In genomic region chr17:76515291-76515949, GRCh38 we compare ENCODE assay signal across 8 cellular contexts. TPM values are rescaled to one million over a fixed set of nuclear protein-coding genes. Genes with fewer than 3 reads are reported as not detected.
DNase-seq lines count a peak whose midpoint lies in the region; ATAC-seq and TF ChIP-seq lines count a peak whose summit lies in the region.

No MANE protein-coding gene starts in this region.

- no peaks in the 10 kb centered on the region for H3K79me2 ChIP-seq in osteoblast (ENCODE audit: insufficient read depth, low read length)

- peak overlapping the region; percentile 81 for H3K4me2 ChIP-seq in osteoblast (ENCODE audit: insufficient read depth, low read length)

- no peaks in the 10 kb centered on the region for H3K36me3 ChIP-seq in effector memory CD4-positive, alpha-beta T cell (ENCODE audit: control insufficient read depth, insufficient read depth, low read length)
- H3K36me3 ChIP-seq in osteoblast (ENCODE audit: insufficient read depth, low read length) (no peaks in the 10 kb centered on the region), thymus (ENCODE audit: control insufficient read depth, insufficient read depth) (no peaks in the 10 kb centered on the region), BE2C (no peaks in the 10 kb centered on the region)

- H2AFZ ChIP-seq in osteoblast (ENCODE audit: low read length): peak overlapping the region; percentile 56

- no peaks in the 10 kb centered on the region for H4K20me1 ChIP-seq in osteoblast (ENCODE audit: insufficient read depth, low read length)

- WGBS in thymus: 12% methylated on average over 21 of the region's 21 CpGs

- H3K27ac ChIP-seq in effector memory CD4-positive, alpha-beta T cell (ENCODE audit: insufficient read depth, low read length, poor library complexity, severe bottlenecking): peak overlapping the region; percentile 90
- H3K27ac ChIP-seq in osteoblast (ENCODE audit: low read depth, low read length) (peak overlapping the region; percentile 88), thymus (ENCODE audit: low read depth) (peak overlapping the region; percentile 73)

- peaks cover 40% of the 10 kb centered on the region for H3K4me1 ChIP-seq in effector memory CD4-positive, alpha-beta T cell (ENCODE audit: control insufficient read depth, insufficient read depth, low read length, poor library complexity, severe bottlenecking)
- peaks cover 13% of the 10 kb centered on the region for H3K4me1 ChIP-seq in osteoblast (ENCODE audit: insufficient read depth, low read length)
- peaks cover 4% of the 10 kb centered on the region for H3K4me1 ChIP-seq in thymus (ENCODE audit: control insufficient read depth, insufficient read depth, low read length)
- H3K4me1 ChIP-seq in BE2C: no peaks in the 10 kb centered on the region

- ATAC-seq in HG03354 (IDR thresholded peaks at IDR 0.05; ENCODE audit: poor library complexity, severe bottlenecking, unreplicated experiment) (peak; percentile 71), GM18858 (IDR thresholded peaks at IDR 0.05; ENCODE audit: unreplicated experiment) (no peak)

- no peaks in the 10 kb centered on the region for H3K9me3 ChIP-seq in effector memory CD4-positive, alpha-beta T cell (ENCODE audit: control insufficient read depth, low read length)
- H3K9me3 ChIP-seq in osteoblast (ENCODE audit: low read depth, low read length) (no peaks in the 10 kb centered on the region), thymus (ENCODE audit: control insufficient read depth) (no peaks in the 10 kb centered on the region), BE2C (no peaks in the 10 kb centered on the region)

- H3K27me3 ChIP-seq in effector memory CD4-positive, alpha-beta T cell (replicated peaks; ENCODE audit: control insufficient read depth, insufficient read depth, low read length, poor library complexity, severe bottlenecking): no peaks in the 10 kb centered on the region
- no peaks in the 10 kb centered on the region for H3K27me3 ChIP-seq in osteoblast (ENCODE audit: insufficient read depth, low read length)
- no peaks in the 10 kb centered on the region for H3K27me3 ChIP-seq in thymus (ENCODE audit: control insufficient read depth, insufficient read depth)
- H3K27me3 ChIP-seq in BE2C: no peaks in the 10 kb centered on the region

- H3K4me3 ChIP-seq in effector memory CD4-positive, alpha-beta T cell (ENCODE audit: insufficient read depth, low read depth, low read length, poor library complexity, severe bottlenecking): no peak overlapping the region
- H3K4me3 ChIP-seq in osteoblast (ENCODE audit: insufficient read depth, low read length): peak overlapping the region; percentile 56
- H3K4me3 ChIP-seq in thymus (ENCODE audit: low read length): no peak overlapping the region
- H3K4me3 ChIP-seq in BE2C (ENCODE audit: low read depth, low read length): no peak overlapping the region

- DNase-seq in GDM1 (lab: John Stamatoyannopoulos, UW): peak; percentile 70
- peak; percentile 83 to 87 for DNase-seq in activated CD4-positive, alpha-beta T cell treated with anti-CD3 and anti-CD28 coated beads, Interleukin-2, amount 50 U/mL, for 48 hours
- DNase-seq in effector memory CD4-positive, alpha-beta T cell: peak; percentile 79 to 86 (median 82)
- DNase-seq in osteoblast (ENCODE audit: insufficient read length, low spot score, missing footprints): peak; percentile 98
- no peak for DNase-seq in BE2C

- TF ChIP-seq CTCF in osteoblast (IDR thresholded peaks at IDR 0.05; ENCODE audit: extremely low read depth, low read depth, low read length) (no peak), BE2C (IDR thresholded peaks at IDR 0.05; ENCODE audit: low read depth, low read length) (no peak)

RNA-seq across cellular contexts. Expression of gene RHBDF2, which starts 14.2 kb away (rescaled TPM):
- total RNA-seq in osteoblast: 7.1 and 8.3 TPM in 2 replicates
- polyA plus RNA-seq in thymus: 20.6 TPM
- polyA plus RNA-seq in BE2C (2012; ENCODE audit: insufficient read depth, insufficient read length, low read depth): 4.0 TPM

RNA-seq across cellular contexts. Expression of gene CYGB, which starts 22.1 kb away (rescaled TPM):
- total RNA-seq in osteoblast: 39.1 and 74.0 TPM in 2 replicates
- 12.1 TPM for polyA plus RNA-seq in thymus
- polyA plus RNA-seq in BE2C (2012; ENCODE audit: insufficient read depth, insufficient read length, low read depth): 160 TPM

RNA-seq across cellular contexts. Expression of gene PRCD, which starts 24.4 kb away (rescaled TPM):
- total RNA-seq in osteoblast: 4.0 and 5.3 TPM in 2 replicates
- 16.8 TPM for polyA plus RNA-seq in thymus
- 44.2 TPM for polyA plus RNA-seq in BE2C (2012; ENCODE audit: insufficient read depth, insufficient read length, low read depth)

RNA-seq across cellular contexts. Expression of gene AANAT, which starts 48.0 kb away (rescaled TPM):
- not detected in 2 replicates for total RNA-seq in osteoblast
- 0.14 TPM for polyA plus RNA-seq in thymus
- 0.49 TPM for polyA plus RNA-seq in BE2C (2012; ENCODE audit: insufficient read depth, insufficient read length, low read depth)
